ENCODE assay signal across 28 cellular contexts in the genomic region with DNA sequence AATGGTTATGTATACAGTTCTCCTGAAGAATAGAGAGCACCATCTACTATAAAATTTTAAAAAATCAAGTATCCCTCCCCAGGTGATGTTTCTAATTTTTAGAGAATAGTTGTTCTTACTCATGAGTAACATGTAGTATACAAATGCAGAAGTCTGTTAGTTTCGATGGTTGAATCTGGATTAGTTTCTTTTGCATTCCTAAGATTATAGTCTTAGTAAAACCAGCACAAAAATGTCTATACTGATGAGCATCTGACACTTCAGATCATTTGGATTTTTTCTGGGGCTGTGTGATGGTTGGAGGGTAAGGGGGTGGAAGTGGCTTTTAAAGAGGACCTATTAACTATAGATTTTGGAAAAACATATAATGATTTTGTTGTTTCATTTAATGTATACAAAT.
"Had no signal": no experiment of that assay in that cellular context is flagged by ENCODE, and none has a peak within 500 bp of the region (broad histone marks: within the 10 kb centered on the region; RNA-seq: fewer than 3 reads in every experiment).

No MANE protein-coding gene starts in this region.

- H3K9me3 ChIP-seq: gastrocnemius medialis, heart left ventricle, right lobe of liver, suprapubic skin, transverse colon, vagina had no signal

- H3K36me3 ChIP-seq: gastrocnemius medialis, heart left ventricle, neural progenitor cell, right lobe of liver, suprapubic skin, transverse colon, vagina had no signal

- ATAC-seq: esophagus mucosa; gastrocnemius medialis; heart left ventricle; left lobe of liver; naive thymus-derived CD4-positive, alpha-beta T cell; right lobe of liver; stimulated activated naive CD8-positive, alpha-beta T cell treated with anti-CD3 and anti-CD28 coated beads, Interleukin-15, amount 100 ng/mL, for 72 hours had no signal

- H3K27ac ChIP-seq: epithelial cell of prostate, gastrocnemius medialis, heart left ventricle, hepatocyte, neural progenitor cell, parathyroid adenoma, right lobe of liver, suprapubic skin, transverse colon, vagina had no signal

- H3K27ac Mint-ChIP-seq: dendritic cell treated with granulocyte-macrophage colony-stimulating factor and Interleukin-4, amounts not matched to agents 40 ng/mL and 50 ng/mL, for 4 days; endodermal cell; naive thymus-derived CD4-positive, alpha-beta T cell; nephron; neural progenitor cell; progenitor cell of endocrine pancreas; stimulated activated naive CD8-positive, alpha-beta T cell treated with anti-CD3 and anti-CD28 coated beads, Interleukin-15, amount 100 ng/mL, for 72 hours had no signal

- DNase-seq: effector CD8-positive, alpha-beta T cell; endodermal cell; gastrocnemius medialis; heart left ventricle; kidney; mesenchymal stem cell; midbrain; naive thymus-derived CD4-positive, alpha-beta T cell; right lobe of liver; small intestine; stimulated activated CD4-positive, alpha-beta T cell treated with anti-CD3 and anti-CD28 coated beads, Interleukin-12 subunit alpha, Interleukin-12 subunit beta, amount 100 ng/mL, for 4 hours; stimulated activated CD4-positive, alpha-beta T cell treated with anti-CD3 and anti-CD28 coated beads, Interleukin-1b, Interleukin-23, amount 100 ng/mL, for 48 hours; stimulated activated CD4-positive, alpha-beta T cell treated with anti-CD3 and anti-CD28 coated beads, Interleukin-4, amount 100 ng/mL, for 1 hour; stimulated activated CD8-positive, alpha-beta memory T cell treated with anti-CD3 and anti-CD28 coated beads, Interleukin-4, amount 100 ng/mL, for 48 hours; stimulated activated naive CD4-positive, alpha-beta T cell; stimulated activated naive CD8-positive, alpha-beta T cell treated with anti-CD3 and anti-CD28 coated beads, Interleukin-15, amount 100 ng/mL, for 72 hours; transverse colon had no signal

- H3K36me3 Mint-ChIP-seq: neural progenitor cell had no signal

- H3K4me1 ChIP-seq: gastrocnemius medialis, heart left ventricle, neural progenitor cell, parathyroid adenoma, right lobe of liver, suprapubic skin, transverse colon, vagina had no signal

- H3K27me3 Mint-ChIP-seq: dendritic cell treated with granulocyte-macrophage colony-stimulating factor and Interleukin-4, amounts not matched to agents 40 ng/mL and 50 ng/mL, for 4 days; naive thymus-derived CD4-positive, alpha-beta T cell; progenitor cell of endocrine pancreas; stimulated activated naive CD8-positive, alpha-beta T cell treated with anti-CD3 and anti-CD28 coated beads, Interleukin-15, amount 100 ng/mL, for 72 hours had no signal

- H3K4me3 Mint-ChIP-seq: dendritic cell treated with granulocyte-macrophage colony-stimulating factor and Interleukin-4, amounts not matched to agents 40 ng/mL and 50 ng/mL, for 4 days; endodermal cell; naive thymus-derived CD4-positive, alpha-beta T cell; nephron; neural progenitor cell; stimulated activated naive CD8-positive, alpha-beta T cell treated with anti-CD3 and anti-CD28 coated beads, Interleukin-15, amount 100 ng/mL, for 72 hours had no signal

- H3K4me3 ChIP-seq: gastrocnemius medialis, heart left ventricle, hepatocyte, neural progenitor cell, right lobe of liver, suprapubic skin, transverse colon, vagina had no signal

- H3K4me1 Mint-ChIP-seq: naive thymus-derived CD4-positive, alpha-beta T cell; nephron; neural progenitor cell; stimulated activated naive CD8-positive, alpha-beta T cell treated with anti-CD3 and anti-CD28 coated beads, Interleukin-15, amount 100 ng/mL, for 72 hours had no signal
